ENCODE assay signal across 8 cellular contexts in genomic region chr20:62618622-62619529, GRCh38. TPM values are rescaled to one million over a fixed set of nuclear protein-coding genes. Genes with fewer than 3 reads are reported as not detected.
DNase-seq lines count a peak whose midpoint lies in the region; ATAC-seq and TF ChIP-seq lines count a peak whose summit lies in the region.

No MANE protein-coding gene starts in this region.

- DNase-seq in Daoy (ENCODE audit: low read depth) (peak; percentile 53), UCSD-AML1 (lab: John Stamatoyannopoulos, UW; ENCODE audit: unreplicated experiment) (peak; percentile 61), right lobe of liver (peak in 2 of 3 donors; percentile 49 to 58), HCEC 1CT (no peak), SKM-1 (lab: John Stamatoyannopoulos, UW; ENCODE audit: unreplicated experiment) (no peak)

- H3K36me3 ChIP-seq in right lobe of liver, result no peaks in the 10 kb centered on the region

- no peak overlapping the region for H3K4me3 ChIP-seq in right lobe of liver

- intact Hi-C loops in right lobe of liver (cut with DNase I), result no loop called here

- H3K27me3 ChIP-seq in right lobe of liver, result no peaks in the 10 kb centered on the region

- H3K9me3 ChIP-seq in right lobe of liver, result no peaks in the 10 kb centered on the region

- TF ChIP-seq POLR2A in right lobe of liver (IDR thresholded peaks at IDR 0.05), result no peak

- ATAC-seq in GM21825 (IDR thresholded peaks at IDR 0.05; ENCODE audit: unreplicated experiment), result peak; percentile 41
- ATAC-seq in right lobe of liver, result peak; percentile 4 to 11 (median 6)
- no peak for ATAC-seq in GM18520 (IDR thresholded peaks at IDR 0.05; ENCODE audit: unreplicated experiment)
- ATAC-seq in GM21381 (IDR thresholded peaks at IDR 0.05; ENCODE audit: unreplicated experiment), result no peak

- peak overlapping the region; percentile 15 to 58 (median 24) for H3K27ac ChIP-seq in right lobe of liver

- H3K4me1 ChIP-seq in right lobe of liver, result peaks cover 0 to 15% (median 3%) of the 10 kb centered on the region in 4 donors

- whole genome bisulfite sequencing in right lobe of liver (ENCODE audit: insufficient coverage, low coverage, low lambda C conversion rate, missing lambda C conversion rate), result 50% methylated on average over 1 of the region's 26 CpGs

- TF ChIP-seq CTCF in right lobe of liver (IDR thresholded peaks at IDR 0.05), result no peak

RNA-seq across cellular contexts. Expression of gene SLCO4A1, which starts 23.4 kb away (rescaled TPM):
- total RNA-seq in Daoy (2014; rRNA removed; shearing (Covaris generic)), result 15.4 and 16.3 TPM in 2 replicates
- total RNA-seq in right lobe of liver, result 1 to 10 TPM in 5 of 6 experiments, under 1 TPM in 1; 0.93 to 8.8 (median 4.3) TPM

Comparison
In these comparisons a context has a peak if more than half of its experiments do, and no peak if none do; other contexts are left out.
1. DNase-seq: peak in Daoy (single experiment), UCSD-AML1 (single experiment) and right lobe of liver (2 of 3); none in HCEC 1CT (single experiment) and SKM-1 (single experiment).
2. ATAC-seq: peak in GM21825 (single experiment) and right lobe of liver (4 of 4); none in GM18520 (single experiment) and GM21381 (single experiment).